In the genomic region with DNA sequence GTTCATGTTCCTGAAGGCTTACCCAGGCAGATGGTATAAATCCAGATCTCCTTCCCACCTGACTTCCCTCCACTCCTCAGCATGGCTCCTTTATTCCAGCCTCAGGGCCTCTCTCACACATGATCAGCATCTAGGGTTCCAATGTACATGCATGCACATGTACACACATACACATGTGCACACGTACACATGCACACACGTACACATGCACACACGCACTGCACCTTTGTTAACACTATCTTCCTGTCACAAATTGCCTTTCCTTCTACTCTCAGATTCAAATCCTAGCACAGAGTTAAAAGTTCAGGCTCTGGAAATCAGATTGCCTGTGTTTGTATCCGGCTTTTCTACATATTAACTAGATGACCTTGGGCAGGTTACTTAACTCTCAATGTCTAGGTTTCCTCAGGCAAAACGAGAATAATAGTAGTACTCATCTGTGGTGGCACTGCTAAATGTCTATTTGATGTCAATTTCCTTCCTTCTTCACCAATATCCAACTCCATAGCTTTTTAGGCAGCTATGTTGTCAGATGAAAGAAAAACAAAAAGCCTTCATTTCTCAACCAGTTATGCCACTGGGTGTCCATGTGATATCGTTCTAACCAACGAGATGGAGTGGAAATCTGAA, we compare ENCODE assay signal across 1 cellular context.
TF ChIP-seq lines count a peak whose summit lies in the region.

No MANE protein-coding gene starts in this region.

TF ChIP-seq in HepG2, 621 proteins besides CTCF, POLR2A, EP300 and RAD21 (continued from another document and continues in another):
- TF ChIP-seq, protein P1, sequence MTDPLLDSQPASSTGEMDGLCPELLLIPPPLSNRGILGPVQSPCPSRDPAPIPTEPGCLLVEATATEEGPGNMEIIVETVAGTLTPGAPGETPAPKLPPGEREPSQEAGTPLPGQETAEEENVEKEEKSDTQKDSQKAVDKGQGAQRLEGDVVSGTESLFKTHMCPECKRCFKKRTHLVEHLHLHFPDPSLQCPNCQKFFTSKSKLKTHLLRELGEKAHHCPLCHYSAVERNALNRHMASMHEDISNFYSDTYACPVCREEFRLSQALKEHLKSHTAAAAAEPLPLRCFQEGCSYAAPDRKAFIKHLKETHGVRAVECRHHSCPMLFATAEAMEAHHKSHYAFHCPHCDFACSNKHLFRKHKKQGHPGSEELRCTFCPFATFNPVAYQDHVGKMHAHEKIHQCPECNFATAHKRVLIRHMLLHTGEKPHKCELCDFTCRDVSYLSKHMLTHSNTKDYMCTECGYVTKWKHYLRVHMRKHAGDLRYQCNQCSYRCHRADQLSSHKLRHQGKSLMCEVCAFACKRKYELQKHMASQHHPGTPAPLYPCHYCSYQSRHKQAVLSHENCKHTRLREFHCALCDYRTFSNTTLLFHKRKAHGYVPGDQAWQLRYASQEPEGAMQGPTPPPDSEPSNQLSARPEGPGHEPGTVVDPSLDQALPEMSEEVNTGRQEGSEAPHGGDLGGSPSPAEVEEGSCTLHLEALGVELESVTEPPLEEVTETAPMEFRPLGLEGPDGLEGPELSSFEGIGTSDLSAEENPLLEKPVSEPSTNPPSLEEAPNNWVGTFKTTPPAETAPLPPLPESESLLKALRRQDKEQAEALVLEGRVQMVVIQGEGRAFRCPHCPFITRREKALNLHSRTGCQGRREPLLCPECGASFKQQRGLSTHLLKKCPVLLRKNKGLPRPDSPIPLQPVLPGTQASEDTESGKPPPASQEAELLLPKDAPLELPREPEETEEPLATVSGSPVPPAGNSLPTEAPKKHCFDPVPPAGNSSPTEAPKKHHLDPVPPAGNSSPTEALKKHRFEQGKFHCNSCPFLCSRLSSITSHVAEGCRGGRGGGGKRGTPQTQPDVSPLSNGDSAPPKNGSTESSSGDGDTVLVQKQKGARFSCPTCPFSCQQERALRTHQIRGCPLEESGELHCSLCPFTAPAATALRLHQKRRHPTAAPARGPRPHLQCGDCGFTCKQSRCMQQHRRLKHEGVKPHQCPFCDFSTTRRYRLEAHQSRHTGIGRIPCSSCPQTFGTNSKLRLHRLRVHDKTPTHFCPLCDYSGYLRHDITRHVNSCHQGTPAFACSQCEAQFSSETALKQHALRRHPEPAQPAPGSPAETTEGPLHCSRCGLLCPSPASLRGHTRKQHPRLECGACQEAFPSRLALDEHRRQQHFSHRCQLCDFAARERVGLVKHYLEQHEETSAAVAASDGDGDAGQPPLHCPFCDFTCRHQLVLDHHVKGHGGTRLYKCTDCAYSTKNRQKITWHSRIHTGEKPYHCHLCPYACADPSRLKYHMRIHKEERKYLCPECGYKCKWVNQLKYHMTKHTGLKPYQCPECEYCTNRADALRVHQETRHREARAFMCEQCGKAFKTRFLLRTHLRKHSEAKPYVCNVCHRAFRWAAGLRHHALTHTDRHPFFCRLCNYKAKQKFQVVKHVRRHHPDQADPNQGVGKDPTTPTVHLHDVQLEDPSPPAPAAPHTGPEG (CRISPR knock-in tag; IDR thresholded peaks at IDR 0.05): no peak
- TF ChIP-seq ZNF629 (CRISPR knock-in tag; conservative IDR thresholded peaks at IDR 0.05) (peak; percentile 87), STAG1 (CRISPR knock-in tag; IDR thresholded peaks at IDR 0.05) (0 out of 2 replicates have a peak, but pooled peaks have one; percentile 3), KDM6A (CRISPR knock-in tag; IDR thresholded peaks at IDR 0.05; ENCODE audit: low read depth) (peak; percentile 43; the same call in 1 of the 2 replicates), ZKSCAN8 (CRISPR knock-in tag; IDR thresholded peaks at IDR 0.05; ENCODE audit: borderline replicate concordance) (peak; percentile 73; the same call in 1 of the 2 replicates), HNF4G (IDR thresholded peaks at IDR 0.05; ENCODE audit: borderline replicate concordance, low read depth, low read length) (peak; percentile 67), HNF4G (CRISPR knock-in tag; IDR thresholded peaks at IDR 0.05; ENCODE audit: borderline replicate concordance, low read depth) (no peak), NFKBIZ (CRISPR knock-in tag; IDR thresholded peaks at IDR 0.05) (peak; percentile 58; the same call in 1 of the 2 replicates), KAT7 (CRISPR knock-in tag; IDR thresholded peaks at IDR 0.05; ENCODE audit: borderline replicate concordance) (peak; percentile 71; the same call in 1 of the 2 replicates), GABPB1 (CRISPR knock-in tag; IDR thresholded peaks at IDR 0.05) (peak; percentile 24; the same call in 1 of the 2 replicates), CHD2 (IDR thresholded peaks at IDR 0.05; ENCODE audit: low read depth, low read length) (no peak), ZFP37 (CRISPR knock-in tag; IDR thresholded peaks at IDR 0.05; ENCODE audit: borderline replicate concordance) (0 out of 2 replicates have a peak, but pooled peaks have one; percentile 11), ZNF652 (CRISPR knock-in tag; IDR thresholded peaks at IDR 0.05; ENCODE audit: borderline replicate concordance, low read depth) (peak; percentile 80), SAP130 (CRISPR knock-in tag; IDR thresholded peaks at IDR 0.05; ENCODE audit: low read depth) (peak; percentile 85), SIX1 (CRISPR knock-in tag; IDR thresholded peaks at IDR 0.05; ENCODE audit: borderline replicate concordance) (peak; percentile 60; the same call in 1 of the 2 replicates), MXI1 (IDR thresholded peaks at IDR 0.05; ENCODE audit: borderline replicate concordance, low read depth, low read length) (peak; percentile 71; the same call in 1 of the 3 replicates), ZMYM3 (CRISPR knock-in tag; IDR thresholded peaks at IDR 0.05) (peak; percentile 36; the same call in 1 of the 2 replicates), HOXA3 (CRISPR knock-in tag; IDR thresholded peaks at IDR 0.05) (peak; percentile 71), ZNF264 (CRISPR knock-in tag; IDR thresholded peaks at IDR 0.05) (0 out of 2 replicates have a peak, but pooled peaks have one; percentile 19), PHB2 (IDR thresholded peaks at IDR 0.05; ENCODE audit: partially characterized antibody) (no peak), MED8 (CRISPR knock-in tag; IDR thresholded peaks at IDR 0.05; ENCODE audit: insufficient replicate concordance) (peak; percentile 83), ZKSCAN5 (CRISPR knock-in tag; IDR thresholded peaks at IDR 0.05) (no peak), POGZ (CRISPR knock-in tag; IDR thresholded peaks at IDR 0.05) (peak; percentile 37; the same call in 1 of the 2 replicates), HDAC2 (CRISPR knock-in tag; IDR thresholded peaks at IDR 0.05) (peak; percentile 62), FOXK1 (CRISPR knock-in tag; IDR thresholded peaks at IDR 0.05; ENCODE audit: borderline replicate concordance, low read depth) (peak; percentile 34; the same call in 1 of the 2 replicates), ELF3 (CRISPR knock-in tag; IDR thresholded peaks at IDR 0.05) (peak; percentile 69), BRD4 (CRISPR knock-in tag; IDR thresholded peaks at IDR 0.05) (peak; percentile 84), PHF20 (CRISPR knock-in tag; IDR thresholded peaks at IDR 0.05) (no peak), NR2F6 (IDR thresholded peaks at IDR 0.05) (no peak), NR2F6 (CRISPR knock-in tag; IDR thresholded peaks at IDR 0.05) (peak; percentile 39), YEATS4 (CRISPR knock-in tag; IDR thresholded peaks at IDR 0.05; ENCODE audit: borderline replicate concordance) (peak; percentile 66), PCBP2 (optimal IDR thresholded peaks at IDR 0.05; ENCODE audit: low read depth, low read length, poor library complexity, severe bottlenecking) (no peak), KDM3A (CRISPR knock-in tag; IDR thresholded peaks at IDR 0.05; ENCODE audit: low read depth) (no peak), NCOA5 (CRISPR knock-in tag; IDR thresholded peaks at IDR 0.05) (no peak)
- TF ChIP-seq, protein P2, sequence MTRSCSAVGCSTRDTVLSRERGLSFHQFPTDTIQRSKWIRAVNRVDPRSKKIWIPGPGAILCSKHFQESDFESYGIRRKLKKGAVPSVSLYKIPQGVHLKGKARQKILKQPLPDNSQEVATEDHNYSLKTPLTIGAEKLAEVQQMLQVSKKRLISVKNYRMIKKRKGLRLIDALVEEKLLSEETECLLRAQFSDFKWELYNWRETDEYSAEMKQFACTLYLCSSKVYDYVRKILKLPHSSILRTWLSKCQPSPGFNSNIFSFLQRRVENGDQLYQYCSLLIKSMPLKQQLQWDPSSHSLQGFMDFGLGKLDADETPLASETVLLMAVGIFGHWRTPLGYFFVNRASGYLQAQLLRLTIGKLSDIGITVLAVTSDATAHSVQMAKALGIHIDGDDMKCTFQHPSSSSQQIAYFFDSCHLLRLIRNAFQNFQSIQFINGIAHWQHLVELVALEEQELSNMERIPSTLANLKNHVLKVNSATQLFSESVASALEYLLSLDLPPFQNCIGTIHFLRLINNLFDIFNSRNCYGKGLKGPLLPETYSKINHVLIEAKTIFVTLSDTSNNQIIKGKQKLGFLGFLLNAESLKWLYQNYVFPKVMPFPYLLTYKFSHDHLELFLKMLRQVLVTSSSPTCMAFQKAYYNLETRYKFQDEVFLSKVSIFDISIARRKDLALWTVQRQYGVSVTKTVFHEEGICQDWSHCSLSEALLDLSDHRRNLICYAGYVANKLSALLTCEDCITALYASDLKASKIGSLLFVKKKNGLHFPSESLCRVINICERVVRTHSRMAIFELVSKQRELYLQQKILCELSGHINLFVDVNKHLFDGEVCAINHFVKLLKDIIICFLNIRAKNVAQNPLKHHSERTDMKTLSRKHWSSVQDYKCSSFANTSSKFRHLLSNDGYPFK (CRISPR knock-in tag; IDR thresholded peaks at IDR 0.05; ENCODE audit: borderline replicate concordance): no peak
- TF ChIP-seq, protein P3, sequence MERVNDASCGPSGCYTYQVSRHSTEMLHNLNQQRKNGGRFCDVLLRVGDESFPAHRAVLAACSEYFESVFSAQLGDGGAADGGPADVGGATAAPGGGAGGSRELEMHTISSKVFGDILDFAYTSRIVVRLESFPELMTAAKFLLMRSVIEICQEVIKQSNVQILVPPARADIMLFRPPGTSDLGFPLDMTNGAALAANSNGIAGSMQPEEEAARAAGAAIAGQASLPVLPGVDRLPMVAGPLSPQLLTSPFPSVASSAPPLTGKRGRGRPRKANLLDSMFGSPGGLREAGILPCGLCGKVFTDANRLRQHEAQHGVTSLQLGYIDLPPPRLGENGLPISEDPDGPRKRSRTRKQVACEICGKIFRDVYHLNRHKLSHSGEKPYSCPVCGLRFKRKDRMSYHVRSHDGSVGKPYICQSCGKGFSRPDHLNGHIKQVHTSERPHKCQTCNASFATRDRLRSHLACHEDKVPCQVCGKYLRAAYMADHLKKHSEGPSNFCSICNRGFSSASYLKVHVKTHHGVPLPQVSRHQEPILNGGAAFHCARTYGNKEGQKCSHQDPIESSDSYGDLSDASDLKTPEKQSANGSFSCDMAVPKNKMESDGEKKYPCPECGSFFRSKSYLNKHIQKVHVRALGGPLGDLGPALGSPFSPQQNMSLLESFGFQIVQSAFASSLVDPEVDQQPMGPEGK (CRISPR knock-in tag; IDR thresholded peaks at IDR 0.05): no peak; the same call in 1 of the 2 replicates
- TF ChIP-seq, protein P4, sequence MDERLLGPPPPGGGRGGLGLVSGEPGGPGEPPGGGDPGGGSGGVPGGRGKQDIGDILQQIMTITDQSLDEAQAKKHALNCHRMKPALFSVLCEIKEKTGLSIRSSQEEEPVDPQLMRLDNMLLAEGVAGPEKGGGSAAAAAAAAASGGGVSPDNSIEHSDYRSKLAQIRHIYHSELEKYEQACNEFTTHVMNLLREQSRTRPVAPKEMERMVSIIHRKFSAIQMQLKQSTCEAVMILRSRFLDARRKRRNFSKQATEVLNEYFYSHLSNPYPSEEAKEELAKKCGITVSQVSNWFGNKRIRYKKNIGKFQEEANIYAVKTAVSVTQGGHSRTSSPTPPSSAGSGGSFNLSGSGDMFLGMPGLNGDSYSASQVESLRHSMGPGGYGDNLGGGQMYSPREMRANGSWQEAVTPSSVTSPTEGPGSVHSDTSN (CRISPR knock-in tag; IDR thresholded peaks at IDR 0.05): no peak
- TF ChIP-seq, protein P5, sequence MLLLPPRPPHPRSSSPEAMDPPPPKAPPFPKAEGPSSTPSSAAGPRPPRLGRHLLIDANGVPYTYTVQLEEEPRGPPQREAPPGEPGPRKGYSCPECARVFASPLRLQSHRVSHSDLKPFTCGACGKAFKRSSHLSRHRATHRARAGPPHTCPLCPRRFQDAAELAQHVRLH (CRISPR knock-in tag; IDR thresholded peaks at IDR 0.05; ENCODE audit: borderline replicate concordance, low read depth): peak; percentile 51; the same call in 1 of the 2 replicates
- TF ChIP-seq, protein P6, sequence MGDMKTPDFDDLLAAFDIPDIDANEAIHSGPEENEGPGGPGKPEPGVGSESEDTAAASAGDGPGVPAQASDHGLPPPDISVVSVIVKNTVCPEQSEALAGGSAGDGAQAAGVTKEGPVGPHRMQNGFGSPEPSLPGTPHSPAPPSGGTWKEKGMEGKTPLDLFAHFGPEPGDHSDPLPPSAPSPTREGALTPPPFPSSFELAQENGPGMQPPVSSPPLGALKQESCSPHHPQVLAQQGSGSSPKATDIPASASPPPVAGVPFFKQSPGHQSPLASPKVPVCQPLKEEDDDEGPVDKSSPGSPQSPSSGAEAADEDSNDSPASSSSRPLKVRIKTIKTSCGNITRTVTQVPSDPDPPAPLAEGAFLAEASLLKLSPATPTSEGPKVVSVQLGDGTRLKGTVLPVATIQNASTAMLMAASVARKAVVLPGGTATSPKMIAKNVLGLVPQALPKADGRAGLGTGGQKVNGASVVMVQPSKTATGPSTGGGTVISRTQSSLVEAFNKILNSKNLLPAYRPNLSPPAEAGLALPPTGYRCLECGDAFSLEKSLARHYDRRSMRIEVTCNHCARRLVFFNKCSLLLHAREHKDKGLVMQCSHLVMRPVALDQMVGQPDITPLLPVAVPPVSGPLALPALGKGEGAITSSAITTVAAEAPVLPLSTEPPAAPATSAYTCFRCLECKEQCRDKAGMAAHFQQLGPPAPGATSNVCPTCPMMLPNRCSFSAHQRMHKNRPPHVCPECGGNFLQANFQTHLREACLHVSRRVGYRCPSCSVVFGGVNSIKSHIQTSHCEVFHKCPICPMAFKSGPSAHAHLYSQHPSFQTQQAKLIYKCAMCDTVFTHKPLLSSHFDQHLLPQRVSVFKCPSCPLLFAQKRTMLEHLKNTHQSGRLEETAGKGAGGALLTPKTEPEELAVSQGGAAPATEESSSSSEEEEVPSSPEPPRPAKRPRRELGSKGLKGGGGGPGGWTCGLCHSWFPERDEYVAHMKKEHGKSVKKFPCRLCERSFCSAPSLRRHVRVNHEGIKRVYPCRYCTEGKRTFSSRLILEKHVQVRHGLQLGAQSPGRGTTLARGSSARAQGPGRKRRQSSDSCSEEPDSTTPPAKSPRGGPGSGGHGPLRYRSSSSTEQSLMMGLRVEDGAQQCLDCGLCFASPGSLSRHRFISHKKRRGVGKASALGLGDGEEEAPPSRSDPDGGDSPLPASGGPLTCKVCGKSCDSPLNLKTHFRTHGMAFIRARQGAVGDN (CRISPR knock-in tag; IDR thresholded peaks at IDR 0.05): no peak
